In the genomic region with DNA sequence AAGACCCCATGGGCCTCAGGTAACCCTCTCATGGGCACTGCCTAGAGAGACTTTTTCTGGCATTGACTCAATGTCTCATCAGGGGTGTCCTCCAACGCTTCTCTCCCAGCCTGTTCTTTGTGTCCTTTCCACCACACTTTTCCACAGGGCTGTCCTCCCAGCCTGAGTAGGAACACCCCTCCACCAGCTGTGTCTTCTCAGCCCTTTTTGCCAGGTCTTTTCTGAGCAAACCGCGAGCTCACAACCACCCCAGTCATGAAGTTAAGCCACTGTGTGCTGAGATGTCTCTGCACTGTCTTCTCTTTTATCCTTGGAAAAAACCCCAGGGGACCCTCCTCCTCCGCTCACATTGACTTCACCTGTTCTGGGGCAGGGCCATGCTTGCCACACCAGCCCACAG, we compare ENCODE assay signal across 12 cellular contexts. TPM values are rescaled to one million over a fixed set of nuclear protein-coding genes. Genes with fewer than 3 reads are reported as not detected.
DNase-seq lines count a peak whose midpoint lies in the region; ATAC-seq and TF ChIP-seq lines count a peak whose summit lies in the region.
"Had no signal": no experiment of that assay in that cellular context is flagged by ENCODE, and none has a peak within 500 bp of the region (broad histone marks: within the 10 kb centered on the region; RNA-seq: fewer than 3 reads in every experiment).

No MANE protein-coding gene starts in this region.

- CTCF ChIA-PET in CD4-positive, alpha-beta T cell (lab: Charles Lee), result interaction anchor here (1.1 kb wide), 1 partner anchor 12 kb away, joined by 4 read pairs; no protein-coding TSS in a partner anchor
- CTCF ChIA-PET in RWPE1 (lab: Yijun Ruan, JAX), result no interaction called here

- no peak for TF ChIP-seq EP300 in sigmoid colon (IDR thresholded peaks at IDR 0.05)

- H3K4me3 Mint-ChIP-seq in CD4-positive, alpha-beta T cell, result no peak overlapping the region

- peaks cover 12% of the 10 kb centered on the region for H3K36me3 Mint-ChIP-seq in CD4-positive, alpha-beta T cell (ENCODE audit: low read depth)

- ATAC-seq in CD4-positive, alpha-beta T cell (ENCODE audit: poor library complexity), result no peak
- ATAC-seq in right cardiac atrium (no peak), esophagus mucosa (no peak), HG03460 (IDR thresholded peaks at IDR 0.05; ENCODE audit: unreplicated experiment) (no peak), HG03442 (IDR thresholded peaks at IDR 0.05; ENCODE audit: unreplicated experiment) (no peak)

- 54% methylated on average over 4 of the region's 4 CpGs for WGBS in right cardiac atrium
- 48 to 70% methylated on average over 4 of the region's 4 CpGs for WGBS in sigmoid colon, 2 donors

- H3K9me3 ChIP-seq in CD4-positive, alpha-beta T cell (ENCODE audit: control insufficient read depth, low read length), result no peaks in the 10 kb centered on the region
- H3K9me3 ChIP-seq in right cardiac atrium (ENCODE audit: control insufficient read depth, low read length), result no peaks in the 10 kb centered on the region
- no peaks in the 10 kb centered on the region for H3K9me3 ChIP-seq in sigmoid colon

- no peak overlapping the region for H3K4me3 ChIP-seq in right cardiac atrium (ENCODE audit: low read length)
- no peak overlapping the region for H3K4me3 ChIP-seq in sigmoid colon

- H3K27ac ChIP-seq in CD4-positive, alpha-beta T cell (ENCODE audit: low read depth, low read length), result no peak overlapping the region
- H3K27ac ChIP-seq in RWPE1, result peak overlapping the region; percentile 64
- peak overlapping the region; percentile 62 for H3K27ac ChIP-seq in right cardiac atrium (ENCODE audit: low read length)
- peak overlapping the region; percentile 71 to 100 (median 100) for H3K27ac ChIP-seq in sigmoid colon

- no peaks in the 10 kb centered on the region for H3K27me3 ChIP-seq in CD4-positive, alpha-beta T cell (ENCODE audit: control insufficient read depth, insufficient read depth, low read length)
- H3K27me3 ChIP-seq in right cardiac atrium (ENCODE audit: control insufficient read depth, insufficient read depth) (no peaks in the 10 kb centered on the region), sigmoid colon (no peaks in the 10 kb centered on the region)

- TF ChIP-seq POLR2A in sigmoid colon (IDR thresholded peaks at IDR 0.05), result no peak

- H3K4me1 Mint-ChIP-seq in CD4-positive, alpha-beta T cell (ENCODE audit: low read depth), result peaks cover 70% of the 10 kb centered on the region

- POLR2A ChIA-PET in CD4-positive, alpha-beta T cell (lab: Charles Lee), result interaction anchor here (0.6 to 20.1 kb wide), 3 partner anchors 22 to 34 kb away, joined by 3 to 430 read pairs (median 6); no protein-coding TSS in a partner anchor
- POLR2A ChIA-PET in RWPE1 (lab: Yijun Ruan, JAX; ENCODE audit: low non-redundant PET), result no interaction called here

- intact Hi-C loops in CD4-positive, alpha-beta T cell (cut with DNase I, micrococcal nuclease), result no loop called here
- intact Hi-C loops in right cardiac atrium (cut with DNase I), result no loop called here
- intact Hi-C loops in sigmoid colon (cut with DNase I), result no loop called here

- no peaks in the 10 kb centered on the region for H3K9me3 Mint-ChIP-seq in CD4-positive, alpha-beta T cell

- TF ChIP-seq CTCF in CD4-positive, alpha-beta T cell (IDR thresholded peaks at IDR 0.05), result no peak
- TF ChIP-seq CTCF in RWPE1 (conservative IDR thresholded peaks at IDR 0.05; ENCODE audit: low read depth) (no peak), sigmoid colon (IDR thresholded peaks at IDR 0.05) (no peak)

- peak overlapping the region; percentile 97 for H3K27ac Mint-ChIP-seq in CD4-positive, alpha-beta T cell

- no peak for DNase-seq in CD4-positive, alpha-beta T cell
- DNase-seq in RWPE1 (ENCODE audit: low spot score), result no peak
- peak in 1 of 3 donors; percentile 61 for DNase-seq in right cardiac atrium
- DNase-seq in sigmoid colon, result peak; percentile 85
- no peak for DNase-seq in AG08395 (ENCODE audit: low spot score)
- DNase-seq: DMS79; NCI-H1048; NCI-H82; stimulated activated naive CD4-positive, alpha-beta T cell had no signal

- no peaks in the 10 kb centered on the region for H3K36me3 ChIP-seq in sigmoid colon

- no peaks in the 10 kb centered on the region for H3K27me3 Mint-ChIP-seq in CD4-positive, alpha-beta T cell

- H3K4me1 ChIP-seq in right cardiac atrium (ENCODE audit: control insufficient read depth, insufficient read depth, low read length) (peaks cover 36% of the 10 kb centered on the region), sigmoid colon (peaks cover 0 to 89% (median 87%) of the 10 kb centered on the region in 4 donors)

RNA-seq across cellular contexts. Expression of a gene that starts 50.2 kb away (rescaled TPM):
- total RNA-seq in CD4-positive, alpha-beta T cell, result 10 to 100 TPM; 52.6 to 55.9 TPM
- total RNA-seq in right cardiac atrium (10 to 100 TPM; 25.6 to 36.3 (median 30.0) TPM), sigmoid colon (10 to 100 TPM; 33.5 to 63.1 (median 37.3) TPM), esophagus mucosa (11.6 TPM)
- polyA plus RNA-seq in right cardiac atrium (18.0 TPM), sigmoid colon (10 to 100 TPM; 11.4 to 20.4 (median 16.9) TPM)
